Comparison of ENCODE assay signal across 26 cellular contexts in the genomic region with DNA sequence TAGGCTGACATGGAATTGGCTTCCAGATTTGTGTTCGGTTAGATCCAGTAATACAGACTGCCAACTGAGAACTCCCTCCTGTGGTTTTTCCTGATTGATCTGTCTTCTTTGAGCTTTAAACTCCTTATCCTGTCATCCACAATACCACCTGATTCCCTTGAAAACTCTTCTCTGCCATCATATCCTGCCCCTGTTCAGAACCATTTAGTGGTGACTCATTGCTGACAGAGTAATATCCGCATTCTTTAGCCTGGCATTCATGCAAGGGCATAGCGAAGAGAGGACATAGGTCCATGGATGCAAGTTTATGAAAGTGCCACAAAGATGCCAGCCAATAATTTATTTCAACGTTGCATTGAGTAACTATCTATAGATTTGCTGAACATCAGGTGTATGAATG.
DNase-seq lines count a peak whose midpoint lies in the region; ATAC-seq, FAIRE-seq and TF ChIP-seq lines count a peak whose summit lies in the region.
"Had no signal": no experiment of that assay in that cellular context is flagged by ENCODE, and none has a peak within 500 bp of the region (broad histone marks: within the 10 kb centered on the region; RNA-seq: fewer than 3 reads in every experiment).

No MANE protein-coding gene starts in this region.

- TF ChIP-seq CTCF in MCF 10A (IDR thresholded peaks at IDR 0.05; ENCODE audit: unreplicated experiment) (no peak), breast epithelium (IDR thresholded peaks at IDR 0.05) (no peak), Panc1 (IDR thresholded peaks at IDR 0.05) (no peak), endothelial cell of umbilical vein (IDR thresholded peaks at IDR 0.05; ENCODE audit: extremely low read depth in 1 of 2, insufficient read depth in 1 of 2, low read depth in 1 of 2, low read length in 2 of 2) (no peak), endothelial cell (IDR thresholded peaks at IDR 0.05; ENCODE audit: unreplicated experiment) (no peak), vagina (IDR thresholded peaks at IDR 0.05) (no peak), chondrocyte (IDR thresholded peaks at IDR 0.05) (no peak)

- no peak for TF ChIP-seq POLR2A in breast epithelium (IDR thresholded peaks at IDR 0.05)
- TF ChIP-seq POLR2A in endothelial cell of umbilical vein (IDR thresholded peaks at IDR 0.05; ENCODE audit: low read depth, low read length): no peak
- TF ChIP-seq POLR2A in vagina (IDR thresholded peaks at IDR 0.05): no peak

- H3K79me2 ChIP-seq in endothelial cell of umbilical vein (ENCODE audit: control insufficient read depth, insufficient read depth, low read length): no peaks in the 10 kb centered on the region

- H3K4me1 ChIP-seq in breast epithelium (no peaks in the 10 kb centered on the region), Panc1 (ENCODE audit: control insufficient read depth, insufficient read depth, low read length) (no peaks in the 10 kb centered on the region), endothelial cell of umbilical vein (ENCODE audit: control insufficient read depth, extremely low read depth, insufficient read depth, low read length) (no peaks in the 10 kb centered on the region), vagina (no peaks in the 10 kb centered on the region)
- H3K4me1 ChIP-seq: colonic mucosa, lower lobe of right lung, right atrium auricular region, SJSA1 had no signal

- no peaks in the 10 kb centered on the region for H4K20me1 ChIP-seq in endothelial cell of umbilical vein (replicated peaks; ENCODE audit: control insufficient read depth, extremely low read depth, insufficient read depth, low read length)

- H3K36me3 ChIP-seq in breast epithelium: no peaks in the 10 kb centered on the region
- no peaks in the 10 kb centered on the region for H3K36me3 ChIP-seq in Panc1 (ENCODE audit: control insufficient read depth, insufficient read depth, low read length)
- no peaks in the 10 kb centered on the region for H3K36me3 ChIP-seq in endothelial cell of umbilical vein (ENCODE audit: control insufficient read depth in 2 of 2, extremely low read depth in 1 of 2, insufficient read depth in 2 of 2, low read length in 2 of 2)
- H3K36me3 ChIP-seq in vagina: no peaks in the 10 kb centered on the region
- H3K36me3 ChIP-seq: colonic mucosa, lower lobe of right lung, right atrium auricular region, SJSA1 had no signal

- H3K27me3 ChIP-seq in breast epithelium (peaks cover 0 to 24% of the 10 kb centered on the region in 2 donors), Panc1 (ENCODE audit: control insufficient read depth, insufficient read depth, low read length) (no peaks in the 10 kb centered on the region), endothelial cell of umbilical vein (ENCODE audit: control insufficient read depth in 2 of 2, insufficient read depth in 2 of 2, low read length in 2 of 2) (no peaks in the 10 kb centered on the region), vagina (no peaks in the 10 kb centered on the region)
- H3K27me3 ChIP-seq: colonic mucosa, right atrium auricular region, SJSA1 had no signal

- BruUV-seq in MCF 10A (replicated peaks; lab: Mats Ljungman, UMichigan) (no TSS peak), Panc1 (replicated peaks; lab: Mats Ljungman, UMichigan) (no TSS peak), endothelial cell of umbilical vein (replicated peaks; lab: Mats Ljungman, UMichigan) (no TSS peak)

- H3K27me3 Mint-ChIP-seq in MCF 10A (ENCODE audit: insufficient read depth, unreplicated experiment) (peaks cover 38% of the 10 kb centered on the region), endothelial cell (ENCODE audit: unreplicated experiment) (no peaks in the 10 kb centered on the region), chondrocyte (ENCODE audit: low read depth) (no peaks in the 10 kb centered on the region)
- H3K27me3 Mint-ChIP-seq: activated naive CD8-positive, alpha-beta T cell treated with anti-CD3 and anti-CD28 coated beads, Interleukin-2, amount 50 U/mL, for 24 hours; brain had no signal

- peak; percentile 59 for FAIRE-seq in endothelial cell of umbilical vein (lab: Jason Lieb, UNC)
- FAIRE-seq: H1, islet of Langerhans had no signal

- intact Hi-C loops in MCF 10A (cut with micrococcal nuclease): no loop called here
- intact Hi-C loops in breast epithelium (cut with DNase I; ENCODE audit: low total_unique reads): no loop called here
- intact Hi-C loops in Panc1 (cut with micrococcal nuclease; ENCODE audit: unreplicated experiment): no loop called here
- intact Hi-C loops in endothelial cell of umbilical vein (cut with micrococcal nuclease): no loop called here
- intact Hi-C loops in vagina (cut with DNase I): no loop called here

- in situ Hi-C loops in Panc1 (cut with HindIII; ENCODE audit: low pct_unique_long_range_greater_than_20kb, low sequenced_read_pairs): no loop called here

- H3K27ac Mint-ChIP-seq in MCF 10A (ENCODE audit: low read depth, unreplicated experiment) (no peak overlapping the region), endothelial cell (ENCODE audit: unreplicated experiment) (no peak overlapping the region), chondrocyte (ENCODE audit: unreplicated experiment) (no peak overlapping the region)
- H3K27ac Mint-ChIP-seq: activated naive CD8-positive, alpha-beta T cell treated with anti-CD3 and anti-CD28 coated beads, Interleukin-2, amount 50 U/mL, for 24 hours; brain; T-helper 2 cell treated with Interferon-gamma antibody and Interleukin-4, amounts not matched to agents 5 μg/mL and 100 μg/mL, for 36 hours; WTC11 had no signal

- no peaks in the 10 kb centered on the region for H3K36me3 Mint-ChIP-seq in MCF 10A (ENCODE audit: insufficient read depth, unreplicated experiment)
- no peaks in the 10 kb centered on the region for H3K36me3 Mint-ChIP-seq in endothelial cell (ENCODE audit: low read depth, unreplicated experiment)
- H3K36me3 Mint-ChIP-seq in chondrocyte (ENCODE audit: low read depth): no peaks in the 10 kb centered on the region
- H3K36me3 Mint-ChIP-seq: brain, WTC11 had no signal

- dilution Hi-C loops in endothelial cell of umbilical vein (cut with MboI; ENCODE audit: extremely low pct_ligation_motif_present, low sequenced_read_pairs): no loop called here

- no peak overlapping the region for H2AFZ ChIP-seq in endothelial cell of umbilical vein (ENCODE audit: low read depth, low read length)

- no peak overlapping the region for H3K4me2 ChIP-seq in endothelial cell of umbilical vein (ENCODE audit: insufficient read depth, low read length)

- CTCF ChIA-PET in MCF 10A (lab: Yijun Ruan, JAX) (interaction anchor here (1.0 kb wide), 1 partner anchor 9 kb away, joined by 4 read pairs; no protein-coding TSS in a partner anchor), Panc1 (lab: Charles Lee) (no interaction called here), endothelial cell of umbilical vein (lab: Charles Lee) (no interaction called here)

- H3K4me1 Mint-ChIP-seq in MCF 10A (ENCODE audit: insufficient read depth, unreplicated experiment): peaks cover 6% of the 10 kb centered on the region
- H3K4me1 Mint-ChIP-seq in endothelial cell (ENCODE audit: unreplicated experiment): no peaks in the 10 kb centered on the region
- H3K4me1 Mint-ChIP-seq in chondrocyte (ENCODE audit: low read depth): no peaks in the 10 kb centered on the region
- H3K4me1 Mint-ChIP-seq: activated naive CD8-positive, alpha-beta T cell treated with anti-CD3 and anti-CD28 coated beads, Interleukin-2, amount 50 U/mL, for 24 hours; brain had no signal

- H3K4me3 ChIP-seq in breast epithelium (no peak overlapping the region), Panc1 (ENCODE audit: low read depth in 2 of 2, low read length in 2 of 2) (no peak overlapping the region), endothelial cell of umbilical vein (replicated peaks in 1 of 3; ENCODE audit: insufficient read depth in 1 of 3, low read depth in 1 of 3, low read length in 3 of 3) (no peak overlapping the region), vagina (no peak overlapping the region)
- H3K4me3 ChIP-seq: colonic mucosa, lower lobe of right lung, right atrium auricular region, SJSA1 had no signal

- no peaks in the 10 kb centered on the region for H3K9me3 Mint-ChIP-seq in MCF 10A (ENCODE audit: unreplicated experiment)
- no peaks in the 10 kb centered on the region for H3K9me3 Mint-ChIP-seq in endothelial cell (ENCODE audit: unreplicated experiment)
- peaks cover 16% of the 10 kb centered on the region for H3K9me3 Mint-ChIP-seq in chondrocyte (ENCODE audit: low read depth)
- H3K9me3 Mint-ChIP-seq: activated naive CD8-positive, alpha-beta T cell treated with anti-CD3 and anti-CD28 coated beads, Interleukin-2, amount 50 U/mL, for 24 hours; T-helper 2 cell treated with Interferon-gamma antibody and Interleukin-4, amounts not matched to agents 5 μg/mL and 100 μg/mL, for 36 hours had no signal

- H3K9me1 ChIP-seq in endothelial cell of umbilical vein (replicated peaks; ENCODE audit: control insufficient read depth, extremely low read depth, insufficient read depth, low read length): no peaks in the 10 kb centered on the region

- ATAC-seq in Panc1: no peak
- no peak for ATAC-seq in GM18907 (IDR thresholded peaks at IDR 0.05; ENCODE audit: unreplicated experiment)
- ATAC-seq: activated naive CD8-positive, alpha-beta T cell treated with anti-CD3 and anti-CD28 coated beads, Interleukin-2, amount 50 U/mL, for 24 hours; lower lobe of right lung; WTC11 had no signal

- POLR2A ChIA-PET in MCF 10A (lab: Yijun Ruan, JAX): interaction anchor here (1.5 kb wide), 1 partner anchor 278 kb away, joined by 6 read pairs; a partner anchor contains a TSS
- POLR2A ChIA-PET in Panc1 (lab: Charles Lee): no interaction called here
- POLR2A ChIA-PET in endothelial cell of umbilical vein (lab: Charles Lee): no interaction called here

- H3K9ac ChIP-seq in endothelial cell of umbilical vein (replicated peaks; ENCODE audit: extremely low read depth, insufficient read depth, low read length): no peak overlapping the region

- H3K4me3 Mint-ChIP-seq in MCF 10A (ENCODE audit: unreplicated experiment): no peak overlapping the region
- H3K4me3 Mint-ChIP-seq in endothelial cell (ENCODE audit: unreplicated experiment): no peak overlapping the region
- H3K4me3 Mint-ChIP-seq in chondrocyte (ENCODE audit: unreplicated experiment): no peak overlapping the region
- H3K4me3 Mint-ChIP-seq: activated naive CD8-positive, alpha-beta T cell treated with anti-CD3 and anti-CD28 coated beads, Interleukin-2, amount 50 U/mL, for 24 hours; brain; T-helper 2 cell treated with Interferon-gamma antibody and Interleukin-4, amounts not matched to agents 5 μg/mL and 100 μg/mL, for 36 hours; WTC11 had no signal

- H3K9me3 ChIP-seq in breast epithelium (no peaks in the 10 kb centered on the region), Panc1 (ENCODE audit: control insufficient read depth, insufficient read depth, low read depth, low read length) (no peaks in the 10 kb centered on the region), endothelial cell of umbilical vein (replicated peaks; ENCODE audit: control insufficient read depth, insufficient read depth, low read length) (no peaks in the 10 kb centered on the region), vagina (no peaks in the 10 kb centered on the region)
- H3K9me3 ChIP-seq: colonic mucosa, lower lobe of right lung, SJSA1 had no signal

- DNase-seq in MCF 10A (ENCODE audit: unreplicated experiment) (peak; percentile 42), breast epithelium (ENCODE audit: low spot score in 2 of 2) (no peak), Panc1 (ENCODE audit: low read depth, low spot score) (peak; percentile 12), endothelial cell of umbilical vein (ENCODE audit: low read depth, low spot score) (no peak), endothelial cell (ENCODE audit: low spot score) (no peak), vagina (ENCODE audit: extremely low spot score in 2 of 2) (no peak), chondrocyte (ENCODE audit: low spot score) (no peak)
- DNase-seq: activated CD4-positive, alpha-beta T cell treated with anti-CD3 and anti-CD28 coated beads, Interleukin-2, amount 50 U/mL, for 4 hours; activated CD8-positive, alpha-beta memory T cell treated with anti-CD3 and anti-CD28 coated beads, Interleukin-2, amount 50 U/mL, for 48 hours; activated naive CD8-positive, alpha-beta T cell treated with anti-CD3 and anti-CD28 coated beads, Interleukin-2, amount 50 U/mL, for 24 hours; C1 segment of cervical spinal cord; colonic mucosa; hippocampal formation; Karpas-422; lower lobe of right lung; NCI-H2107; nucleus accumbens; substantia nigra had no signal

- no peak overlapping the region for H3K27ac ChIP-seq in breast epithelium
- no peak overlapping the region for H3K27ac ChIP-seq in Panc1 (ENCODE audit: low read length)
- no peak overlapping the region for H3K27ac ChIP-seq in endothelial cell of umbilical vein (ENCODE audit: insufficient read depth, low read depth, low read length)
- H3K27ac ChIP-seq in vagina: no peak overlapping the region
- H3K27ac ChIP-seq: colonic mucosa, lower lobe of right lung, right atrium auricular region, SJSA1 had no signal

Comparison
In these comparisons a context has a peak if more than half of its experiments do, and no peak if none do; other contexts are left out.
1. DNase-seq: peak in MCF 10A (single experiment) and Panc1 (single experiment); none in breast epithelium (0 of 2), endothelial cell of umbilical vein (single experiment), endothelial cell (single experiment), vagina (0 of 2) and chondrocyte (single experiment).